In the genomic region with DNA sequence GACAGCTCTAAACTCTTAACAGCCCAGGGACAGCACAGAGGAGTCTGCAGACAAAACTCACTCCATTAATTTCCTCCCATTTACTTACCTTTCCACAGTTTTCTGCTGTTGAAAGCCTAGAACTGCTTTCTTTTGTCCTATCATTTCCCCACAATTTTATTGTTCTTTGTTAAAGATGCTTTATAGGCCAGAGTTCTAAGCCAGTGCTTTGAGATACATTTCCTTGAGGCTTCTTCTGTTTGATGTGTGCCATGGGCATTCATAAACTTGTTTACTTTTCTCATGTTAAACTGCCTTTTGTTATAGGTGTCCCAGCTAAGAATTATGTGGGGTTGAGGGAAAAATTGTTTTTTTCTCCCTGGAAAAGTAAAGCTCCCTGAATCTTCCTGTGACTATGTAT, we compare ENCODE assay signal across 25 cellular contexts.
"Had no signal": no experiment of that assay in that cellular context is flagged by ENCODE, and none has a peak within 500 bp of the region (broad histone marks: within the 10 kb centered on the region; RNA-seq: fewer than 3 reads in every experiment).

No MANE protein-coding gene starts in this region.

- H3K27ac ChIP-seq: adrenal gland, SJSA1 had no signal

- H3K36me3 Mint-ChIP-seq: activated naive CD8-positive, alpha-beta T cell treated with anti-CD3 and anti-CD28 coated beads, Interleukin-2, amount 10 ng/mL, durations not matched to agents 7 days and 5 days had no signal

- H3K36me3 ChIP-seq: adrenal gland, SJSA1 had no signal

- H3K27ac Mint-ChIP-seq: activated B cell treated with CpG ODN at 0.5 μM for 24 hours; activated CD4-positive, alpha-beta T cell treated with anti-CD3 and anti-CD28 coated beads, Interleukin-2, amount 10 ng/mL, durations not matched to agents 24 days and 14 days; activated naive CD8-positive, alpha-beta T cell treated with anti-CD3 and anti-CD28 coated beads, Interleukin-2, amount 10 ng/mL, durations not matched to agents 7 days and 5 days; activated T-helper 2 cell treated with anti-CD3 and anti-CD28 coated beads, Interferon-gamma antibody, Interleukin-2, Interleukin-4, amounts not matched to agents 10 μg/mL and 5 μg/mL and 100 μg/mL, durations not matched to agents 14 hours and 24 hours and 36 hours; T-helper 17 cell had no signal

- H3K9me3 ChIP-seq: adrenal gland, SJSA1 had no signal

- H3K27me3 Mint-ChIP-seq: activated B cell treated with CpG ODN at 0.5 μM for 24 hours; activated CD4-positive, alpha-beta T cell treated with anti-CD3 and anti-CD28 coated beads, Interleukin-2, amount 10 ng/mL, durations not matched to agents 24 days and 14 days; activated naive CD8-positive, alpha-beta T cell treated with anti-CD3 and anti-CD28 coated beads, Interleukin-2, amount 10 ng/mL, durations not matched to agents 7 days and 5 days; T-helper 17 cell had no signal

- H3K4me1 ChIP-seq: adrenal gland, SJSA1 had no signal

- DNase-seq: activated B cell treated with CpG ODN at 0.5 μM for 24 hours; activated CD4-positive, alpha-beta T cell treated with anti-CD3 and anti-CD28 coated beads for 1 hour; activated CD4-positive, alpha-beta T cell treated with anti-CD3 and anti-CD28 coated beads, Interleukin-2, amount 10 ng/mL, durations not matched to agents 24 days and 14 days; activated CD4-positive, alpha-beta T cell treated with anti-CD3 and anti-CD28 coated beads, Interleukin-2, amount 50 U/mL, for 48 hours; activated CD8-positive, alpha-beta memory T cell treated with anti-CD3 and anti-CD28 coated beads for 24 hours; activated gamma-delta T cell treated with Interleukin-2 at 50 U/mL for 16 hours; activated naive CD4-positive, alpha-beta T cell treated with anti-CD3 and anti-CD28 coated beads, Interleukin-2, amount 50 U/mL, for 16 hours; activated naive CD8-positive, alpha-beta T cell treated with anti-CD3 and anti-CD28 coated beads, Interleukin-2, amount 10 ng/mL, durations not matched to agents 7 days and 5 days; activated T-cell treated with anti-CD3 and anti-CD28 coated beads, Interleukin-2, amount 50 U/mL, for 48 hours; adrenal gland; anterior cingulate cortex; cerebellar nuclear complex; NCI-H1048; NCI-H146; NCI-H187 treated with DMSO at 0.1 percent for 48 hours; NCI-H345; NCI-H510A; NCI-H69; NK-92 treated with Interleukin-12 subunit alpha and Interleukin-12 subunit beta, amount 100 ng/mL, for 24 hours; SHP77; SW 1271; T-helper 17 cell; T-helper 9 cell had no signal

- H3K4me3 Mint-ChIP-seq: activated B cell treated with CpG ODN at 0.5 μM for 24 hours; activated CD4-positive, alpha-beta T cell treated with anti-CD3 and anti-CD28 coated beads, Interleukin-2, amount 10 ng/mL, durations not matched to agents 24 days and 14 days; activated naive CD8-positive, alpha-beta T cell treated with anti-CD3 and anti-CD28 coated beads, Interleukin-2, amount 10 ng/mL, durations not matched to agents 7 days and 5 days; T-helper 17 cell had no signal

- H3K27me3 ChIP-seq: adrenal gland, SJSA1 had no signal

- H3K9me3 Mint-ChIP-seq: activated B cell treated with CpG ODN at 0.5 μM for 24 hours; activated naive CD8-positive, alpha-beta T cell treated with anti-CD3 and anti-CD28 coated beads, Interleukin-2, amount 10 ng/mL, durations not matched to agents 7 days and 5 days; activated T-helper 2 cell treated with anti-CD3 and anti-CD28 coated beads, Interferon-gamma antibody, Interleukin-2, Interleukin-4, amounts not matched to agents 10 μg/mL and 5 μg/mL and 100 μg/mL, durations not matched to agents 14 hours and 24 hours and 36 hours had no signal

- H3K4me3 ChIP-seq: adrenal gland, SJSA1 had no signal
